In the genomic region with DNA sequence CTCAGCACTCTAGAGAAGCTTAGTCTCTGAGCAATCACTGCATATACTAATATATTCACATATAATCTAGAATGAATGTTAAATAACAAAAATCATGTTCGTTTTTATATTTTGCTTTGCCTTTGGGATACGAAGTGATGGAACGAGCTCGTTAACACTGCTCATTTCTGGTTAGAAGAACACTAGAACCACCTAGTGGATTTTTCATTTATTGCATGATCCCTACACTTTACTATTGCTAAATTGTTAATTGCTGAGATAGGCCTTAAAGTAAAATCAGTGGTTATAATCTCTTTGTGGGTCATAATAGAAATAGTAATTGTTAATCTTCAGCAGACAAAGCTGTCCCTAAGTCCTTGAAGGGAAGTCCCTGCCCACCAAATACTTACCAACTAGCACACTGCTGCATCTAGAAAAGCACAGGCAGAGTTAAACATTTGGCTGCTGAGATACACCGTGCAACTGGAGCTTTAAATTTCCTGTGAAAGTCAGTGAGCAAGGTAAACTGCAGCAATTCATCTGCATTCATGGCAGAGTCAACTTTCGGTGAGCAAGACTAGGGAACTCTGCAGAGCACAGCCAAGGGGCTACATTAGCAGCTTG, we compare ENCODE assay signal across 8 cellular contexts.
A peak's percentile ranks its signal among the peaks of the same experiment; 100 is the strongest.
DNase-seq lines count a peak whose midpoint lies in the region; ATAC-seq and TF ChIP-seq lines count a peak whose summit lies in the region.

No MANE protein-coding gene starts in this region.

- no peak for TF ChIP-seq POLR2A in stomach (IDR thresholded peaks at IDR 0.05)

- H3K36me3 ChIP-seq in WERI-Rb-1 (no peaks in the 10 kb centered on the region), left ventricle myocardium inferior (no peaks in the 10 kb centered on the region), stomach (no peaks in the 10 kb centered on the region)

- no peak for TF ChIP-seq EP300 in stomach (IDR thresholded peaks at IDR 0.05)

- ATAC-seq in GM18498 (IDR thresholded peaks at IDR 0.05; ENCODE audit: unreplicated experiment): peak; percentile 83
- ATAC-seq in HG02759 (IDR thresholded peaks at IDR 0.05; ENCODE audit: unreplicated experiment): peak; percentile 82

- TF ChIP-seq CTCF in WERI-Rb-1 (IDR thresholded peaks at IDR 0.05; ENCODE audit: low read depth, low read length) (peak; percentile 50), left ventricle myocardium inferior (IDR thresholded peaks at IDR 0.05; ENCODE audit: borderline replicate concordance) (peak; percentile 78), stomach (IDR thresholded peaks at IDR 0.05) (peak in 5 of 7 experiments; percentile 47 to 69 (median 52))

- no peaks in the 10 kb centered on the region for H3K27me3 ChIP-seq in WERI-Rb-1 (ENCODE audit: insufficient read depth, low read depth, severe bottlenecking)
- H3K27me3 ChIP-seq in left ventricle myocardium inferior (ENCODE audit: low read depth): peaks cover 3% of the 10 kb centered on the region
- H3K27me3 ChIP-seq in stomach: no peaks in the 10 kb centered on the region

- H3K4me1 ChIP-seq in left ventricle myocardium inferior (no peaks in the 10 kb centered on the region), stomach (peaks cover 0 to 3% (median 0%) of the 10 kb centered on the region in 4 donors)

- no peak overlapping the region for H3K27ac ChIP-seq in WERI-Rb-1
- H3K27ac ChIP-seq in left ventricle myocardium inferior (replicated peaks): no peak overlapping the region
- H3K27ac ChIP-seq in stomach: no peak overlapping the region

- intact Hi-C loops in left ventricle myocardium inferior (cut with micrococcal nuclease) (loop anchor here (5.0 kb wide), 1 partner anchor 301 kb away; no protein-coding TSS in a partner anchor), stomach (cut with DNase I; ENCODE audit: low total_unique reads) (no loop called here)

- 18 to 21% (median 18%) methylated on average over 6 of the region's 6 CpGs for WGBS in stomach, 5 donors

- no peak overlapping the region for H3K4me3 ChIP-seq in WERI-Rb-1 (ENCODE audit: low read depth, low read length)
- no peak overlapping the region for H3K4me3 ChIP-seq in left ventricle myocardium inferior
- H3K4me3 ChIP-seq in stomach: no peak overlapping the region

- peak; percentile 44 for DNase-seq in AG08396 (ENCODE audit: low spot score)
- DNase-seq in NCI-H1092 (lab: John Stamatoyannopoulos, UW): peak; percentile 1
- DNase-seq in WERI-Rb-1: no peak
- no peak for DNase-seq in left ventricle myocardium inferior
- no peak for DNase-seq in stomach
- no peak for DNase-seq in stimulated activated naive CD4-positive, alpha-beta T cell treated with Interleukin-2 at 50 U/mL for 16 hours (lab: John Stamatoyannopoulos, UW)

- H3K9me3 ChIP-seq in WERI-Rb-1 (ENCODE audit: severe bottlenecking) (no peaks in the 10 kb centered on the region), left ventricle myocardium inferior (replicated peaks) (no peaks in the 10 kb centered on the region), stomach (no peaks in the 10 kb centered on the region)

Comparison
In these comparisons a context has a peak if more than half of its experiments do, and no peak if none do; other contexts are left out.
1. DNase-seq: peak in AG08396 (single experiment) and NCI-H1092 (single experiment); none in WERI-Rb-1 (single experiment), left ventricle myocardium inferior (single experiment), stomach (single experiment) and stimulated activated naive CD4-positive, alpha-beta T cell treated with Interleukin-2 at 50 U/mL for 16 hours (single experiment).
2. Peak in every context shown above with its lines, with median percentiles within 50 percentile points of each other: CTCF ChIP-seq.